Comparison of ENCODE assay signal across 24 cellular contexts in the genomic region with DNA sequence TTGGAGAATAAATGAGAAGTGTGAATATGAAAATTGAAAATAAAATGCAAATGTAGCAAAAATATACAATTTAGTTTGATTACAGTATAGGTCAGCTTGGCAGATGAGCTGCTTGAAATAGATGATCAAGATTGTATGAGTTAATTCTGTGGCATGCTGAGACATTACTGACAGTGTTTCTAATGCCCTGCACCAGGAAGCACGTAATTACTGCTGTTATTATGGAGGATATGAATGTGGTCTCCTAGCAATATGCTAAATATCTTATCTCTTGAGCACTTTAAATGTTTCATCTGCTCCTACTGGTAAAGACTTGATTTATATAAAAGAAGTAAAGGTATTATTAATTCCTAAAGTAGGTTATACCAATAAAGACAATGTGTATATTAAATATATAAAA.
DNase-seq lines count a peak whose midpoint lies in the region; ATAC-seq, FAIRE-seq and TF ChIP-seq lines count a peak whose summit lies in the region.
"Had no signal": no experiment of that assay in that cellular context is flagged by ENCODE, and none has a peak within 500 bp of the region (broad histone marks: within the 10 kb centered on the region; RNA-seq: fewer than 3 reads in every experiment).

No MANE protein-coding gene starts in this region.

- no peaks in the 10 kb centered on the region for H3K27me3 ChIP-seq in bronchial epithelial cell (ENCODE audit: control insufficient read depth, insufficient read depth, low read length)
- H3K27me3 ChIP-seq: BLaER1 treated with 17β-estradiol and CSF1 and Interleukin-3, amounts not matched to agents 10 nM and 100 nM had no signal

- no peak for FAIRE-seq in bronchial epithelial cell (lab: Jason Lieb, UNC)
- FAIRE-seq: H54, TTC549, urothelium cell line had no signal

- no peaks in the 10 kb centered on the region for H3K36me3 Mint-ChIP-seq in activated CD4-positive, alpha-beta T cell treated with anti-CD3 and anti-CD28 coated beads, Interleukin-2, amount 10 ng/mL, durations not matched to agents 24 days and 14 days (ENCODE audit: low read depth)
- H3K36me3 Mint-ChIP-seq: activated CD8-positive, alpha-beta memory T cell treated with anti-CD3 and anti-CD28 coated beads, Interleukin-2, amount 10 ng/mL, durations not matched to agents 7 days and 5 days had no signal

- no peak overlapping the region for H3K27ac Mint-ChIP-seq in activated CD4-positive, alpha-beta T cell treated with anti-CD3 and anti-CD28 coated beads, Interleukin-2, amount 10 ng/mL, durations not matched to agents 24 days and 14 days
- H3K27ac Mint-ChIP-seq: activated CD4-positive, alpha-beta T cell treated with anti-CD3 and anti-CD28 coated beads, Interleukin-2, amount 10 ng/mL, durations not matched to agents 7 days and 5 days; activated CD8-positive, alpha-beta memory T cell treated with anti-CD3 and anti-CD28 coated beads, Interleukin-2, amount 10 ng/mL, durations not matched to agents 7 days and 5 days; progenitor cell of endocrine pancreas had no signal

- TF ChIP-seq CTCF in NB4 (IDR thresholded peaks at IDR 0.05; ENCODE audit: low read depth, low read length) (no peak), bronchial epithelial cell (IDR thresholded peaks at IDR 0.05; ENCODE audit: insufficient read depth, low read length, severe bottlenecking) (no peak)

- TF ChIP-seq POLR2A in NB4 (IDR thresholded peaks at IDR 0.05; ENCODE audit: extremely low read depth, insufficient read length) = no peak

- H3K36me3 ChIP-seq in bronchial epithelial cell (ENCODE audit: control insufficient read depth, insufficient read depth, low read length) = no peaks in the 10 kb centered on the region
- H3K36me3 ChIP-seq: BLaER1 treated with 17β-estradiol and CSF1 and Interleukin-3, amounts not matched to agents 10 nM and 100 nM; lower lobe of right lung had no signal

- H3K4me3 ChIP-seq in NB4 (ENCODE audit: low read depth, low read length) (no peak overlapping the region), bronchial epithelial cell (ENCODE audit: low read depth, low read length) (no peak overlapping the region)
- H3K4me3 ChIP-seq: BLaER1 treated with 17β-estradiol and CSF1 and Interleukin-3, amounts not matched to agents 10 nM and 100 nM; lower lobe of right lung had no signal

- intact Hi-C loops in activated CD4-positive, alpha-beta T cell treated with anti-CD3 and anti-CD28 coated beads, Interleukin-2, amount 10 ng/mL, durations not matched to agents 24 days and 14 days (cut with micrococcal nuclease) = no loop called here

- H3K4me1 Mint-ChIP-seq in activated CD4-positive, alpha-beta T cell treated with anti-CD3 and anti-CD28 coated beads, Interleukin-2, amount 10 ng/mL, durations not matched to agents 24 days and 14 days = no peaks in the 10 kb centered on the region
- H3K4me1 Mint-ChIP-seq: activated CD4-positive, alpha-beta T cell treated with anti-CD3 and anti-CD28 coated beads, Interleukin-2, amount 10 ng/mL, durations not matched to agents 7 days and 5 days; activated CD8-positive, alpha-beta memory T cell treated with anti-CD3 and anti-CD28 coated beads, Interleukin-2, amount 10 ng/mL, durations not matched to agents 7 days and 5 days had no signal

- ATAC-seq in HG03280 (IDR thresholded peaks at IDR 0.05; ENCODE audit: unreplicated experiment) (no peak), HG03045 (IDR thresholded peaks at IDR 0.05; ENCODE audit: unreplicated experiment) (no peak)
- ATAC-seq: activated CD8-positive, alpha-beta memory T cell treated with anti-CD3 and anti-CD28 coated beads, Interleukin-2, amount 10 ng/mL, durations not matched to agents 7 days and 5 days; lower lobe of right lung had no signal

- H3K27me3 Mint-ChIP-seq in activated CD4-positive, alpha-beta T cell treated with anti-CD3 and anti-CD28 coated beads, Interleukin-2, amount 10 ng/mL, durations not matched to agents 24 days and 14 days = no peaks in the 10 kb centered on the region
- H3K27me3 Mint-ChIP-seq: activated CD4-positive, alpha-beta T cell treated with anti-CD3 and anti-CD28 coated beads, Interleukin-2, amount 10 ng/mL, durations not matched to agents 7 days and 5 days; activated CD8-positive, alpha-beta memory T cell treated with anti-CD3 and anti-CD28 coated beads, Interleukin-2, amount 10 ng/mL, durations not matched to agents 7 days and 5 days; progenitor cell of endocrine pancreas had no signal

- H3K4me3 Mint-ChIP-seq in activated CD4-positive, alpha-beta T cell treated with anti-CD3 and anti-CD28 coated beads, Interleukin-2, amount 10 ng/mL, durations not matched to agents 24 days and 14 days = no peak overlapping the region
- H3K4me3 Mint-ChIP-seq: activated CD4-positive, alpha-beta T cell treated with anti-CD3 and anti-CD28 coated beads, Interleukin-2, amount 10 ng/mL, durations not matched to agents 7 days and 5 days; activated CD8-positive, alpha-beta memory T cell treated with anti-CD3 and anti-CD28 coated beads, Interleukin-2, amount 10 ng/mL, durations not matched to agents 7 days and 5 days; neural crest cell had no signal

- peak; percentile 66 for DNase-seq in COR-L47 (lab: John Stamatoyannopoulos, UW)
- DNase-seq in NB4 (ENCODE audit: low read depth) = peak; percentile 57
- peak; percentile 74 for DNase-seq in NCI-H526 treated with DMSO at 0.1 percent for 48 hours (lab: John Stamatoyannopoulos, UW)
- peak; percentile 3 for DNase-seq in bronchial epithelial cell (ENCODE audit: low read depth)
- no peak for DNase-seq in foreskin melanocyte
- DNase-seq in activated CD4-positive, alpha-beta T cell treated with anti-CD3 and anti-CD28 coated beads, Interleukin-2, amount 10 ng/mL, durations not matched to agents 24 days and 14 days = no peak
- DNase-seq: activated CD4-positive, alpha-beta T cell treated with anti-CD3 and anti-CD28 coated beads, Interleukin-2, amount 10 ng/mL, durations not matched to agents 7 days and 5 days; activated CD8-positive, alpha-beta memory T cell treated with anti-CD3 and anti-CD28 coated beads, Interleukin-2, amount 10 ng/mL, durations not matched to agents 7 days and 5 days; activated naive CD4-positive, alpha-beta T cell treated with anti-CD3 and anti-CD28 coated beads, Interleukin-2, amount 50 U/mL, for 16 hours; aorta; central memory CD4-positive, alpha-beta T cell; GDM1; islet precursor cell; lower lobe of right lung; NCI-H524 treated with DMSO at 0.1 percent for 48 hours; SHP77 treated with DMSO at 0.1 percent for 48 hours had no signal

- H3K9me3 Mint-ChIP-seq in activated CD4-positive, alpha-beta T cell treated with anti-CD3 and anti-CD28 coated beads, Interleukin-2, amount 10 ng/mL, durations not matched to agents 24 days and 14 days = no peaks in the 10 kb centered on the region

Comparison
In these comparisons a context has a peak if more than half of its experiments do, and no peak if none do; other contexts are left out.
1. DNase-seq: peak in COR-L47 (single experiment), NB4 (single experiment), NCI-H526 treated with DMSO at 0.1 percent for 48 hours (single experiment) and bronchial epithelial cell (single experiment); none in foreskin melanocyte (single experiment) and activated CD4-positive, alpha-beta T cell treated with anti-CD3 and anti-CD28 coated beads, Interleukin-2, amount 10 ng/mL, durations not matched to agents 24 days and 14 days (single experiment).